ENCODE assay signal across 22 cellular contexts in genomic region chrX:130253916-130254315, GRCh38.
"Had no signal": no experiment of that assay in that cellular context is flagged by ENCODE, and none has a peak within 500 bp of the region (broad histone marks: within the 10 kb centered on the region; RNA-seq: fewer than 3 reads in every experiment).

No MANE protein-coding gene starts in this region.

- H3K27me3 Mint-ChIP-seq: activated B cell treated with CpG ODN at 0.5 μM for 24 hours; activated CD4-positive, alpha-beta memory T cell treated with anti-CD3 and anti-CD28 coated beads for 36 hours; activated CD4-positive, alpha-beta T cell treated with anti-CD3 and anti-CD28 coated beads for 36 hours; naive thymus-derived CD8-positive, alpha-beta T cell; progenitor cell of endocrine pancreas; stimulated activated memory B cell treated with anti-CD40 and anti-IgM and Interleukin-4, amounts not matched to agents 10 μg/mL and 1 μg/mL and 100 μg/mL, for 72 hours had no signal

- H3K4me3 Mint-ChIP-seq: activated B cell treated with CpG ODN at 0.5 μM for 24 hours; activated CD4-positive, alpha-beta memory T cell treated with anti-CD3 and anti-CD28 coated beads for 36 hours; activated CD4-positive, alpha-beta T cell treated with anti-CD3 and anti-CD28 coated beads for 36 hours; activated naive CD4-positive, alpha-beta T cell treated with anti-CD3 and anti-CD28 coated beads for 36 hours; endodermal cell; mesothelial cell of epicardium; naive thymus-derived CD8-positive, alpha-beta T cell; stimulated activated memory B cell treated with anti-CD40 and anti-IgM and Interleukin-4, amounts not matched to agents 10 μg/mL and 1 μg/mL and 100 μg/mL, for 72 hours had no signal

- H3K4me1 Mint-ChIP-seq: endodermal cell, mesothelial cell of epicardium had no signal

- DNase-seq: activated B cell treated with CpG ODN at 0.5 μM for 24 hours; activated CD4-positive, alpha-beta memory T cell treated with anti-CD3 and anti-CD28 coated beads for 36 hours; activated CD4-positive, alpha-beta T cell treated with anti-CD3 and anti-CD28 coated beads for 36 hours; activated naive CD4-positive, alpha-beta T cell treated with anti-CD3 and anti-CD28 coated beads for 36 hours; activated T-cell treated with anti-CD3 and anti-CD28 coated beads, Interleukin-2, amount 50 U/mL, for 48 hours; amygdala; body of pancreas; cortex of kidney; endodermal cell; esophagus squamous epithelium; gastrocnemius medialis; hippocampal formation; left ventricle myocardium inferior; naive thymus-derived CD8-positive, alpha-beta T cell; retina; sigmoid colon; stimulated activated CD4-positive, alpha-beta T cell treated with anti-CD3 and anti-CD28 coated beads, Interleukin-15, amount 100 ng/mL, for 24 hours; stomach had no signal

- H3K9me3 Mint-ChIP-seq: activated B cell treated with CpG ODN at 0.5 μM for 24 hours; activated CD4-positive, alpha-beta memory T cell treated with anti-CD3 and anti-CD28 coated beads for 36 hours; activated naive CD4-positive, alpha-beta T cell treated with anti-CD3 and anti-CD28 coated beads for 36 hours; naive thymus-derived CD8-positive, alpha-beta T cell; stimulated activated memory B cell treated with anti-CD40 and anti-IgM and Interleukin-4, amounts not matched to agents 10 μg/mL and 1 μg/mL and 100 μg/mL, for 72 hours had no signal

- H3K27ac Mint-ChIP-seq: activated B cell treated with CpG ODN at 0.5 μM for 24 hours; activated CD4-positive, alpha-beta memory T cell treated with anti-CD3 and anti-CD28 coated beads for 36 hours; activated CD4-positive, alpha-beta T cell treated with anti-CD3 and anti-CD28 coated beads for 36 hours; activated naive CD4-positive, alpha-beta T cell treated with anti-CD3 and anti-CD28 coated beads for 36 hours; endodermal cell; mesothelial cell of epicardium; naive thymus-derived CD8-positive, alpha-beta T cell; progenitor cell of endocrine pancreas; stimulated activated memory B cell treated with anti-CD40 and anti-IgM and Interleukin-4, amounts not matched to agents 10 μg/mL and 1 μg/mL and 100 μg/mL, for 72 hours had no signal

- FAIRE-seq: urothelium cell line had no signal
